In genomic region chr22:19495562-19496323, GRCh38 we compare ENCODE assay signal across 1 cellular context.
TF ChIP-seq lines count a peak whose summit lies in the region.

No MANE protein-coding gene starts in this region.

TF ChIP-seq in K562, 482 proteins besides CTCF, POLR2A, EP300 and RAD21 (continued from another document):
- TF ChIP-seq, protein P1, sequence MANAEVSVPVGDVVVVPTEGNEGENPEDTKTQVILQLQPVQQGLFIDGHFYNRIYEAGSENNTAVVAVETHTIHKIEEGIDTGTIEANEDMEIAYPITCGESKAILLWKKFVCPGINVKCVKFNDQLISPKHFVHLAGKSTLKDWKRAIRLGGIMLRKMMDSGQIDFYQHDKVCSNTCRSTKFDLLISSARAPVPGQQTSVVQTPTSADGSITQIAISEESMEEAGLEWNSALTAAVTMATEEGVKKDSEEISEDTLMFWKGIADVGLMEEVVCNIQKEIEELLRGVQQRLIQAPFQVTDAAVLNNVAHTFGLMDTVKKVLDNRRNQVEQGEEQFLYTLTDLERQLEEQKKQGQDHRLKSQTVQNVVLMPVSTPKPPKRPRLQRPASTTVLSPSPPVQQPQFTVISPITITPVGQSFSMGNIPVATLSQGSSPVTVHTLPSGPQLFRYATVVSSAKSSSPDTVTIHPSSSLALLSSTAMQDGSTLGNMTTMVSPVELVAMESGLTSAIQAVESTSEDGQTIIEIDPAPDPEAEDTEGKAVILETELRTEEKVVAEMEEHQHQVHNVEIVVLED (CRISPR knock-in tag; IDR thresholded peaks at IDR 0.05): no peak
- TF ChIP-seq NFYB (IDR thresholded peaks at IDR 0.05; ENCODE audit: extremely low read depth, insufficient read length) (no peak), IFI16 (CRISPR knock-in tag; IDR thresholded peaks at IDR 0.05) (no peak), MED1 (CRISPR knock-in tag; IDR thresholded peaks at IDR 0.05; ENCODE audit: borderline replicate concordance) (0 out of 2 replicates have a peak, but pooled peaks have one; percentile 89), KLF10 (CRISPR knock-in tag; IDR thresholded peaks at IDR 0.05) (no peak), ETV6 (IDR thresholded peaks at IDR 0.05; ENCODE audit: borderline replicate concordance in 1 of 2, low read depth in 2 of 2, low read length in 1 of 2) (no peak), ETV6 (CRISPR knock-in tag; IDR thresholded peaks at IDR 0.05; ENCODE audit: borderline replicate concordance) (no peak), ZNF146 (CRISPR knock-in tag; IDR thresholded peaks at IDR 0.05; ENCODE audit: unreplicated experiment) (no peak), FOXJ2 (tag; IDR thresholded peaks at IDR 0.05) (no peak), ZNF124 (CRISPR knock-in tag; IDR thresholded peaks at IDR 0.05) (no peak), EGR1 (conservative IDR thresholded peaks at IDR 0.05) (no peak), TEAD1 (CRISPR knock-in tag; IDR thresholded peaks at IDR 0.05) (no peak), OTX1 (CRISPR knock-in tag; IDR thresholded peaks at IDR 0.05) (no peak), ZNF644 (tag; IDR thresholded peaks at IDR 0.05; ENCODE audit: low read depth) (no peak)
- TF ChIP-seq, protein P2, sequence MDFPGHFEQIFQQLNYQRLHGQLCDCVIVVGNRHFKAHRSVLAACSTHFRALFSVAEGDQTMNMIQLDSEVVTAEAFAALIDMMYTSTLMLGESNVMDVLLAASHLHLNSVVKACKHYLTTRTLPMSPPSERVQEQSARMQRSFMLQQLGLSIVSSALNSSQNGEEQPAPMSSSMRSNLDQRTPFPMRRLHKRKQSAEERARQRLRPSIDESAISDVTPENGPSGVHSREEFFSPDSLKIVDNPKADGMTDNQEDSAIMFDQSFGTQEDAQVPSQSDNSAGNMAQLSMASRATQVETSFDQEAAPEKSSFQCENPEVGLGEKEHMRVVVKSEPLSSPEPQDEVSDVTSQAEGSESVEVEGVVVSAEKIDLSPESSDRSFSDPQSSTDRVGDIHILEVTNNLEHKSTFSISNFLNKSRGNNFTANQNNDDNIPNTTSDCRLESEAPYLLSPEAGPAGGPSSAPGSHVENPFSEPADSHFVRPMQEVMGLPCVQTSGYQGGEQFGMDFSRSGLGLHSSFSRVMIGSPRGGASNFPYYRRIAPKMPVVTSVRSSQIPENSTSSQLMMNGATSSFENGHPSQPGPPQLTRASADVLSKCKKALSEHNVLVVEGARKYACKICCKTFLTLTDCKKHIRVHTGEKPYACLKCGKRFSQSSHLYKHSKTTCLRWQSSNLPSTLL (IDR thresholded peaks at IDR 0.05): no peak
